In the genomic region with DNA sequence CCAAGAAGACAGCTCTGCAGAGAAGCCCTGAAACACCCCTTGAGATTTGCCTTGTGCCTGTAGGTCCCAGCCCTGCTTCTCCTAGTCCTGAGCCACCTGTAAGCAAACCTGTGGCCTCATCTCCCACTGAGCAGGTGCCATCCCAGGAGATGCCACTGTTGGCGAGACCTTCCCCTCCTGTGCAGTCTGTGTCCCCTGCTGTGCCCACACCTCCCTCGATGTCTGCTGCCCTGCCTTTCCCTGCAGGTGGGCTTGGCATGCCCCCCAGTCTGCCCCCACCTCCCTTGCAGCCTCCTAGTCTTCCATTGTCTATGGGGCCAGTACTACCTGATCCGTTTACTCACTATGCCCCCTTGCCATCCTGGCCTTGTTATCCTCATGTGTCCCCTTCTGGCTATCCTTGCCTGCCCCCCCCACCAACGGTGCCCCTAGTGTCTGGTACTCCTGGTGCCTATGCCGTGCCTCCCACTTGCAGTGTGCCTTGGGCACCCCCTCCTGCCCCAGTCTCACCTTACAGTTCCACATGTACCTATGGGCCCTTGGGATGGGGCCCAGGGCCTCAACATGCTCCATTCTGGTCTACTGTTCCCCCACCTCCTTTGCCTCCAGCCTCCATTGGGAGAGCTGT, we compare ENCODE assay signal across 21 cellular contexts.
"Had no signal": no experiment of that assay in that cellular context is flagged by ENCODE, and none has a peak within 500 bp of the region (broad histone marks: within the 10 kb centered on the region; RNA-seq: fewer than 3 reads in every experiment).

No MANE protein-coding gene starts in this region.

- H3K27ac Mint-ChIP-seq: activated naive CD8-positive, alpha-beta T cell treated with anti-CD3 and anti-CD28 coated beads, Interleukin-2, amount 10 ng/mL, durations not matched to agents 7 days and 5 days; brain; T-helper 1 cell treated with Interleukin-12 subunit alpha and Interleukin-12 subunit beta and Interleukin-4 antibody, amounts not matched to agents 30 μg/mL and 1 μg/mL, for 36 hours had no signal

- H3K27ac ChIP-seq: colonic mucosa, spleen, tibial nerve had no signal

- ATAC-seq: activated CD4-positive, CD25-positive, alpha-beta regulatory T cell treated with anti-CD3 and anti-CD28 coated beads, Interleukin-2, amount 50 U/mL, for 24 hours had no signal

- FAIRE-seq: endometrium, frontal cortex, keratinocyte, urothelium cell line had no signal

- H3K27me3 Mint-ChIP-seq: activated naive CD8-positive, alpha-beta T cell treated with anti-CD3 and anti-CD28 coated beads, Interleukin-2, amount 10 ng/mL, durations not matched to agents 7 days and 5 days; brain had no signal

- H3K4me1 ChIP-seq: colonic mucosa had no signal

- H3K4me3 ChIP-seq: colonic mucosa, spleen, tibial nerve had no signal

- H3K9me3 ChIP-seq: colonic mucosa, spleen, tibial nerve had no signal

- DNase-seq: activated effector memory CD4-positive, alpha-beta T cell treated with Interleukin-2 at 50 U/mL for 16 hours; activated naive CD8-positive, alpha-beta T cell treated with anti-CD3 and anti-CD28 coated beads, Interleukin-2, amount 10 ng/mL, durations not matched to agents 7 days and 5 days; amygdala; central memory CD4-positive, alpha-beta T cell; colonic mucosa; erythroblast; hypothalamus; midbrain; nephron progenitor cell; nucleus accumbens; spleen; stimulated activated CD4-positive, alpha-beta T cell treated with anti-CD3 and anti-CD28 coated beads, Interleukin-4, amount 100 ng/mL, for 4 hours; stimulated activated naive CD4-positive, alpha-beta T cell had no signal

- H3K27me3 ChIP-seq: colonic mucosa, spleen, tibial nerve had no signal

- H3K4me3 Mint-ChIP-seq: activated naive CD8-positive, alpha-beta T cell treated with anti-CD3 and anti-CD28 coated beads, Interleukin-2, amount 10 ng/mL, durations not matched to agents 7 days and 5 days; brain; nephron progenitor cell; T-helper 1 cell treated with Interleukin-12 subunit alpha and Interleukin-12 subunit beta and Interleukin-4 antibody, amounts not matched to agents 30 μg/mL and 1 μg/mL, for 36 hours had no signal

- H3K9me3 Mint-ChIP-seq: activated naive CD8-positive, alpha-beta T cell treated with anti-CD3 and anti-CD28 coated beads, Interleukin-2, amount 10 ng/mL, durations not matched to agents 7 days and 5 days; nephron progenitor cell; T-helper 1 cell treated with Interleukin-12 subunit alpha and Interleukin-12 subunit beta and Interleukin-4 antibody, amounts not matched to agents 30 μg/mL and 1 μg/mL, for 36 hours had no signal
